17 cellular contexts compared by ENCODE assay signal in genomic region chr2:179017958-179018357, GRCh38.
"Had no signal": no experiment of that assay in that cellular context is flagged by ENCODE, and none has a peak within 500 bp of the region (broad histone marks: within the 10 kb centered on the region; RNA-seq: fewer than 3 reads in every experiment).

No MANE protein-coding gene starts in this region.

- H3K9me3 ChIP-seq: right atrium auricular region, transverse colon had no signal

- H3K27ac ChIP-seq: epithelial cell of prostate, right atrium auricular region, transverse colon had no signal

- ATAC-seq: left ventricle myocardium superior; natural killer cell treated with Interleukin-12 subunit alpha and Interleukin-12 subunit beta and Interleukin-15 and Interleukin-18, amount 100 ng/mL, for 72 hours had no signal

- H3K27me3 ChIP-seq: right atrium auricular region, transverse colon had no signal

- H3K4me3 Mint-ChIP-seq: activated B cell treated with CpG ODN at 0.5 μM for 24 hours; activated T-helper 1 cell treated with anti-CD3 and anti-CD28 coated beads, Interleukin-12 subunit alpha, Interleukin-12 subunit beta, Interleukin-2, Interleukin-4 antibody, amounts not matched to agents 30 ng/mL and 10 ng/mL and 1 ng/mL, durations not matched to agents 14 hours and 24 hours and 36 hours; dendritic cell treated with granulocyte-macrophage colony-stimulating factor and Interleukin-4, amounts not matched to agents 40 ng/mL and 50 ng/mL, for 4 days; natural killer cell treated with Interleukin-12 subunit alpha and Interleukin-12 subunit beta and Interleukin-15 and Interleukin-18, amount 100 ng/mL, for 72 hours had no signal

- DNase-seq: activated B cell treated with CpG ODN at 0.5 μM for 24 hours; activated CD4-positive, alpha-beta T cell treated with anti-CD3 and anti-CD28 coated beads for 48 hours; activated CD8-positive, alpha-beta memory T cell treated with anti-CD3 and anti-CD28 coated beads, Interleukin-2, amount 50 U/mL, for 48 hours; aorta; head of caudate nucleus; kidney glomerular epithelial cell; left ventricle myocardium superior; mesenchymal stem cell; stimulated activated CD4-positive, alpha-beta T cell treated with anti-CD3 and anti-CD28 coated beads, Interleukin-15, amount 100 ng/mL, for 24 hours; stimulated activated CD4-positive, alpha-beta T cell treated with anti-CD3 and anti-CD28 coated beads, Interleukin-4, amount 100 ng/mL, for 1 hour; stimulated activated naive CD4-positive, alpha-beta T cell; transverse colon had no signal

- H3K4me1 ChIP-seq: transverse colon had no signal

- H3K27me3 Mint-ChIP-seq: activated B cell treated with CpG ODN at 0.5 μM for 24 hours; dendritic cell treated with granulocyte-macrophage colony-stimulating factor and Interleukin-4, amounts not matched to agents 40 ng/mL and 50 ng/mL, for 4 days; natural killer cell treated with Interleukin-12 subunit alpha and Interleukin-12 subunit beta and Interleukin-15 and Interleukin-18, amount 100 ng/mL, for 72 hours had no signal

- H3K36me3 ChIP-seq: right atrium auricular region, transverse colon had no signal

- H3K4me3 ChIP-seq: right atrium auricular region, transverse colon had no signal

- H3K27ac Mint-ChIP-seq: activated B cell treated with CpG ODN at 0.5 μM for 24 hours; activated T-helper 1 cell treated with anti-CD3 and anti-CD28 coated beads, Interleukin-12 subunit alpha, Interleukin-12 subunit beta, Interleukin-2, Interleukin-4 antibody, amounts not matched to agents 30 ng/mL and 10 ng/mL and 1 ng/mL, durations not matched to agents 14 hours and 24 hours and 36 hours; dendritic cell treated with granulocyte-macrophage colony-stimulating factor and Interleukin-4, amounts not matched to agents 40 ng/mL and 50 ng/mL, for 4 days; natural killer cell treated with Interleukin-12 subunit alpha and Interleukin-12 subunit beta and Interleukin-15 and Interleukin-18, amount 100 ng/mL, for 72 hours had no signal
